ENCODE assay signal across 1 cellular context in genomic region chr7:116426428-116427156, GRCh38.
TF ChIP-seq lines count a peak whose summit lies in the region.

No MANE protein-coding gene starts in this region.

TF ChIP-seq in K562, 482 proteins besides CTCF, POLR2A, EP300 and RAD21 (continued from another document and continues in another):
- TF ChIP-seq, protein P1, sequence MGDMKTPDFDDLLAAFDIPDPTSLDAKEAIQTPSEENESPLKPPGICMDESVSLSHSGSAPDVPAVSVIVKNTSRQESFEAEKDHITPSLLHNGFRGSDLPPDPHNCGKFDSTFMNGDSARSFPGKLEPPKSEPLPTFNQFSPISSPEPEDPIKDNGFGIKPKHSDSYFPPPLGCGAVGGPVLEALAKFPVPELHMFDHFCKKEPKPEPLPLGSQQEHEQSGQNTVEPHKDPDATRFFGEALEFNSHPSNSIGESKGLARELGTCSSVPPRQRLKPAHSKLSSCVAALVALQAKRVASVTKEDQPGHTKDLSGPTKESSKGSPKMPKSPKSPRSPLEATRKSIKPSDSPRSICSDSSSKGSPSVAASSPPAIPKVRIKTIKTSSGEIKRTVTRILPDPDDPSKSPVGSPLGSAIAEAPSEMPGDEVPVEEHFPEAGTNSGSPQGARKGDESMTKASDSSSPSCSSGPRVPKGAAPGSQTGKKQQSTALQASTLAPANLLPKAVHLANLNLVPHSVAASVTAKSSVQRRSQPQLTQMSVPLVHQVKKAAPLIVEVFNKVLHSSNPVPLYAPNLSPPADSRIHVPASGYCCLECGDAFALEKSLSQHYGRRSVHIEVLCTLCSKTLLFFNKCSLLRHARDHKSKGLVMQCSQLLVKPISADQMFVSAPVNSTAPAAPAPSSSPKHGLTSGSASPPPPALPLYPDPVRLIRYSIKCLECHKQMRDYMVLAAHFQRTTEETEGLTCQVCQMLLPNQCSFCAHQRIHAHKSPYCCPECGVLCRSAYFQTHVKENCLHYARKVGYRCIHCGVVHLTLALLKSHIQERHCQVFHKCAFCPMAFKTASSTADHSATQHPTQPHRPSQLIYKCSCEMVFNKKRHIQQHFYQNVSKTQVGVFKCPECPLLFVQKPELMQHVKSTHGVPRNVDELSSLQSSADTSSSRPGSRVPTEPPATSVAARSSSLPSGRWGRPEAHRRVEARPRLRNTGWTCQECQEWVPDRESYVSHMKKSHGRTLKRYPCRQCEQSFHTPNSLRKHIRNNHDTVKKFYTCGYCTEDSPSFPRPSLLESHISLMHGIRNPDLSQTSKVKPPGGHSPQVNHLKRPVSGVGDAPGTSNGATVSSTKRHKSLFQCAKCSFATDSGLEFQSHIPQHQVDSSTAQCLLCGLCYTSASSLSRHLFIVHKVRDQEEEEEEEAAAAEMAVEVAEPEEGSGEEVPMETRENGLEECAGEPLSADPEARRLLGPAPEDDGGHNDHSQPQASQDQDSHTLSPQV (IDR thresholded peaks at IDR 0.05) = no peak
- TF ChIP-seq LEF1 (IDR thresholded peaks at IDR 0.05) (no peak), SP1 (CRISPR knock-in tag; IDR thresholded peaks at IDR 0.05) (no peak), ZNF324 (CRISPR knock-in tag; IDR thresholded peaks at IDR 0.05) (peak; percentile 79), FOSL1 (tag; conservative IDR thresholded peaks at IDR 0.05) (peak; percentile 99), ATF3 (IDR thresholded peaks at IDR 0.05) (peak; percentile 74; the same call in 1 of the 2 replicates), ATF3 (CRISPR knock-in tag; conservative IDR thresholded peaks at IDR 0.05) (no peak; the same call in 1 of the 2 replicates), RBBP5 (IDR thresholded peaks at IDR 0.05; ENCODE audit: borderline replicate concordance, insufficient read depth, low read length, poor library complexity, severe bottlenecking) (no peak), FOS (IDR thresholded peaks at IDR 0.05; ENCODE audit: extremely low read depth, insufficient read length) (peak; percentile 71), ZNF143 (CRISPR knock-in tag; IDR thresholded peaks at IDR 0.05) (no peak), TEAD1 (CRISPR knock-in tag; IDR thresholded peaks at IDR 0.05) (peak in 1 of 2 experiments; percentile 20; a peak in 1 of 4 replicates), CCNT2 (IDR thresholded peaks at IDR 0.05; ENCODE audit: borderline replicate concordance, extremely low read depth, insufficient read length, low read depth, low read length) (no peak), WHSC1 (IDR thresholded peaks at IDR 0.05; ENCODE audit: low read length) (no peak), CHAMP1 (IDR thresholded peaks at IDR 0.05) (no peak), XRCC4 (IDR thresholded peaks at IDR 0.05; ENCODE audit: extremely low read depth, insufficient read depth, insufficient read length) (no peak), ZZZ3 (IDR thresholded peaks at IDR 0.05) (no peak), ARID3B (CRISPR knock-in tag; IDR thresholded peaks at IDR 0.05; ENCODE audit: borderline replicate concordance) (no peak), NFIC (IDR thresholded peaks at IDR 0.05) (peak; percentile 67), MBD1 (CRISPR knock-in tag; IDR thresholded peaks at IDR 0.05) (no peak), ZNF644 (tag; IDR thresholded peaks at IDR 0.05; ENCODE audit: low read depth) (no peak), GABPB2 (CRISPR knock-in tag; conservative IDR thresholded peaks at IDR 0.05) (no peak), HNRNPL (IDR thresholded peaks at IDR 0.05; ENCODE audit: low read depth, low read length) (no peak), ARID1B (IDR thresholded peaks at IDR 0.05) (peak; percentile 67), MBD2 (IDR thresholded peaks at IDR 0.05; ENCODE audit: borderline replicate concordance, low read depth) (no peak)
- TF ChIP-seq, protein P2, sequence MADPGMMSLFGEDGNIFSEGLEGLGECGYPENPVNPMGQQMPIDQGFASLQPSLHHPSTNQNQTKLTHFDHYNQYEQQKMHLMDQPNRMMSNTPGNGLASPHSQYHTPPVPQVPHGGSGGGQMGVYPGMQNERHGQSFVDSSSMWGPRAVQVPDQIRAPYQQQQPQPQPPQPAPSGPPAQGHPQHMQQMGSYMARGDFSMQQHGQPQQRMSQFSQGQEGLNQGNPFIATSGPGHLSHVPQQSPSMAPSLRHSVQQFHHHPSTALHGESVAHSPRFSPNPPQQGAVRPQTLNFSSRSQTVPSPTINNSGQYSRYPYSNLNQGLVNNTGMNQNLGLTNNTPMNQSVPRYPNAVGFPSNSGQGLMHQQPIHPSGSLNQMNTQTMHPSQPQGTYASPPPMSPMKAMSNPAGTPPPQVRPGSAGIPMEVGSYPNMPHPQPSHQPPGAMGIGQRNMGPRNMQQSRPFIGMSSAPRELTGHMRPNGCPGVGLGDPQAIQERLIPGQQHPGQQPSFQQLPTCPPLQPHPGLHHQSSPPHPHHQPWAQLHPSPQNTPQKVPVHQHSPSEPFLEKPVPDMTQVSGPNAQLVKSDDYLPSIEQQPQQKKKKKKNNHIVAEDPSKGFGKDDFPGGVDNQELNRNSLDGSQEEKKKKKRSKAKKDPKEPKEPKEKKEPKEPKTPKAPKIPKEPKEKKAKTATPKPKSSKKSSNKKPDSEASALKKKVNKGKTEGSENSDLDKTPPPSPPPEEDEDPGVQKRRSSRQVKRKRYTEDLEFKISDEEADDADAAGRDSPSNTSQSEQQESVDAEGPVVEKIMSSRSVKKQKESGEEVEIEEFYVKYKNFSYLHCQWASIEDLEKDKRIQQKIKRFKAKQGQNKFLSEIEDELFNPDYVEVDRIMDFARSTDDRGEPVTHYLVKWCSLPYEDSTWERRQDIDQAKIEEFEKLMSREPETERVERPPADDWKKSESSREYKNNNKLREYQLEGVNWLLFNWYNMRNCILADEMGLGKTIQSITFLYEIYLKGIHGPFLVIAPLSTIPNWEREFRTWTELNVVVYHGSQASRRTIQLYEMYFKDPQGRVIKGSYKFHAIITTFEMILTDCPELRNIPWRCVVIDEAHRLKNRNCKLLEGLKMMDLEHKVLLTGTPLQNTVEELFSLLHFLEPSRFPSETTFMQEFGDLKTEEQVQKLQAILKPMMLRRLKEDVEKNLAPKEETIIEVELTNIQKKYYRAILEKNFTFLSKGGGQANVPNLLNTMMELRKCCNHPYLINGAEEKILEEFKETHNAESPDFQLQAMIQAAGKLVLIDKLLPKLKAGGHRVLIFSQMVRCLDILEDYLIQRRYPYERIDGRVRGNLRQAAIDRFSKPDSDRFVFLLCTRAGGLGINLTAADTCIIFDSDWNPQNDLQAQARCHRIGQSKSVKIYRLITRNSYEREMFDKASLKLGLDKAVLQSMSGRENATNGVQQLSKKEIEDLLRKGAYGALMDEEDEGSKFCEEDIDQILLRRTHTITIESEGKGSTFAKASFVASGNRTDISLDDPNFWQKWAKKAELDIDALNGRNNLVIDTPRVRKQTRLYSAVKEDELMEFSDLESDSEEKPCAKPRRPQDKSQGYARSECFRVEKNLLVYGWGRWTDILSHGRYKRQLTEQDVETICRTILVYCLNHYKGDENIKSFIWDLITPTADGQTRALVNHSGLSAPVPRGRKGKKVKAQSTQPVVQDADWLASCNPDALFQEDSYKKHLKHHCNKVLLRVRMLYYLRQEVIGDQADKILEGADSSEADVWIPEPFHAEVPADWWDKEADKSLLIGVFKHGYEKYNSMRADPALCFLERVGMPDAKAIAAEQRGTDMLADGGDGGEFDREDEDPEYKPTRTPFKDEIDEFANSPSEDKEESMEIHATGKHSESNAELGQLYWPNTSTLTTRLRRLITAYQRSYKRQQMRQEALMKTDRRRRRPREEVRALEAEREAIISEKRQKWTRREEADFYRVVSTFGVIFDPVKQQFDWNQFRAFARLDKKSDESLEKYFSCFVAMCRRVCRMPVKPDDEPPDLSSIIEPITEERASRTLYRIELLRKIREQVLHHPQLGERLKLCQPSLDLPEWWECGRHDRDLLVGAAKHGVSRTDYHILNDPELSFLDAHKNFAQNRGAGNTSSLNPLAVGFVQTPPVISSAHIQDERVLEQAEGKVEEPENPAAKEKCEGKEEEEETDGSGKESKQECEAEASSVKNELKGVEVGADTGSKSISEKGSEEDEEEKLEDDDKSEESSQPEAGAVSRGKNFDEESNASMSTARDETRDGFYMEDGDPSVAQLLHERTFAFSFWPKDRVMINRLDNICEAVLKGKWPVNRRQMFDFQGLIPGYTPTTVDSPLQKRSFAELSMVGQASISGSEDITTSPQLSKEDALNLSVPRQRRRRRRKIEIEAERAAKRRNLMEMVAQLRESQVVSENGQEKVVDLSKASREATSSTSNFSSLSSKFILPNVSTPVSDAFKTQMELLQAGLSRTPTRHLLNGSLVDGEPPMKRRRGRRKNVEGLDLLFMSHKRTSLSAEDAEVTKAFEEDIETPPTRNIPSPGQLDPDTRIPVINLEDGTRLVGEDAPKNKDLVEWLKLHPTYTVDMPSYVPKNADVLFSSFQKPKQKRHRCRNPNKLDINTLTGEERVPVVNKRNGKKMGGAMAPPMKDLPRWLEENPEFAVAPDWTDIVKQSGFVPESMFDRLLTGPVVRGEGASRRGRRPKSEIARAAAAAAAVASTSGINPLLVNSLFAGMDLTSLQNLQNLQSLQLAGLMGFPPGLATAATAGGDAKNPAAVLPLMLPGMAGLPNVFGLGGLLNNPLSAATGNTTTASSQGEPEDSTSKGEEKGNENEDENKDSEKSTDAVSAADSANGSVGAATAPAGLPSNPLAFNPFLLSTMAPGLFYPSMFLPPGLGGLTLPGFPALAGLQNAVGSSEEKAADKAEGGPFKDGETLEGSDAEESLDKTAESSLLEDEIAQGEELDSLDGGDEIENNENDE (IDR thresholded peaks at IDR 0.05; ENCODE audit: low read depth, low read length) = no peak
- TF ChIP-seq, protein P3, sequence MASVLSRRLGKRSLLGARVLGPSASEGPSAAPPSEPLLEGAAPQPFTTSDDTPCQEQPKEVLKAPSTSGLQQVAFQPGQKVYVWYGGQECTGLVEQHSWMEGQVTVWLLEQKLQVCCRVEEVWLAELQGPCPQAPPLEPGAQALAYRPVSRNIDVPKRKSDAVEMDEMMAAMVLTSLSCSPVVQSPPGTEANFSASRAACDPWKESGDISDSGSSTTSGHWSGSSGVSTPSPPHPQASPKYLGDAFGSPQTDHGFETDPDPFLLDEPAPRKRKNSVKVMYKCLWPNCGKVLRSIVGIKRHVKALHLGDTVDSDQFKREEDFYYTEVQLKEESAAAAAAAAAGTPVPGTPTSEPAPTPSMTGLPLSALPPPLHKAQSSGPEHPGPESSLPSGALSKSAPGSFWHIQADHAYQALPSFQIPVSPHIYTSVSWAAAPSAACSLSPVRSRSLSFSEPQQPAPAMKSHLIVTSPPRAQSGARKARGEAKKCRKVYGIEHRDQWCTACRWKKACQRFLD (CRISPR knock-in tag; IDR thresholded peaks at IDR 0.05) = no peak
- TF ChIP-seq, protein P4, sequence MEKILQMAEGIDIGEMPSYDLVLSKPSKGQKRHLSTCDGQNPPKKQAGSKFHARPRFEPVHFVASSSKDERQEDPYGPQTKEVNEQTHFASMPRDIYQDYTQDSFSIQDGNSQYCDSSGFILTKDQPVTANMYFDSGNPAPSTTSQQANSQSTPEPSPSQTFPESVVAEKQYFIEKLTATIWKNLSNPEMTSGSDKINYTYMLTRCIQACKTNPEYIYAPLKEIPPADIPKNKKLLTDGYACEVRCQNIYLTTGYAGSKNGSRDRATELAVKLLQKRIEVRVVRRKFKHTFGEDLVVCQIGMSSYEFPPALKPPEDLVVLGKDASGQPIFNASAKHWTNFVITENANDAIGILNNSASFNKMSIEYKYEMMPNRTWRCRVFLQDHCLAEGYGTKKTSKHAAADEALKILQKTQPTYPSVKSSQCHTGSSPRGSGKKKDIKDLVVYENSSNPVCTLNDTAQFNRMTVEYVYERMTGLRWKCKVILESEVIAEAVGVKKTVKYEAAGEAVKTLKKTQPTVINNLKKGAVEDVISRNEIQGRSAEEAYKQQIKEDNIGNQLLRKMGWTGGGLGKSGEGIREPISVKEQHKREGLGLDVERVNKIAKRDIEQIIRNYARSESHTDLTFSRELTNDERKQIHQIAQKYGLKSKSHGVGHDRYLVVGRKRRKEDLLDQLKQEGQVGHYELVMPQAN (IDR thresholded peaks at IDR 0.05; ENCODE audit: borderline replicate concordance) = no peak
